1 cellular context compared by ENCODE assay signal in genomic region chr17:66347661-66348604, GRCh38.
TF ChIP-seq lines count a peak whose summit lies in the region.

No MANE protein-coding gene starts in this region.

TF ChIP-seq in HEK293, 187 proteins besides CTCF, POLR2A, EP300 and RAD21 (continued from another document):
- TF ChIP-seq BCL6B (tag by site-specific recombination; IDR thresholded peaks at IDR 0.05) (no peak), ZNF274 (IDR thresholded peaks at IDR 0.05; ENCODE audit: low read length) (no peak), ZNF274 (tag by site-specific recombination; IDR thresholded peaks at IDR 0.05; ENCODE audit: borderline replicate concordance) (no peak), ZBTB49 (tag by site-specific recombination; IDR thresholded peaks at IDR 0.05; ENCODE audit: low read depth) (peak; percentile 74; the same call in 1 of the 2 replicates), ZNF148 (tag by site-specific recombination; IDR thresholded peaks at IDR 0.05; ENCODE audit: borderline replicate concordance) (no peak), BCL11A (tag by site-specific recombination; IDR thresholded peaks at IDR 0.05; ENCODE audit: low read depth) (peak; percentile 56; the same call in 1 of the 2 replicates), ZNF280D (tag by site-specific recombination; IDR thresholded peaks at IDR 0.05) (no peak), ZNF174 (tag by site-specific recombination; IDR thresholded peaks at IDR 0.05) (no peak), INSM2 (tag by site-specific recombination; IDR thresholded peaks at IDR 0.05) (0 out of 2 replicates have a peak, but pooled peaks have one; percentile 52), ZNF623 (tag by site-specific recombination; IDR thresholded peaks at IDR 0.05) (no peak), ZNF701 (tag by site-specific recombination; IDR thresholded peaks at IDR 0.05) (no peak), ZNF423 (tag by site-specific recombination; IDR thresholded peaks at IDR 0.05) (0 out of 2 replicates have a peak, but pooled peaks have one; percentile 13), ZNF202 (tag by site-specific recombination; IDR thresholded peaks at IDR 0.05; ENCODE audit: borderline replicate concordance) (no peak), ZNF24 (tag by site-specific recombination; IDR thresholded peaks at IDR 0.05) (0 out of 2 replicates have a peak, but pooled peaks have one; percentile 15), ZNF214 (tag by site-specific recombination; IDR thresholded peaks at IDR 0.05; ENCODE audit: borderline replicate concordance) (no peak), ZNF18 (tag by site-specific recombination; IDR thresholded peaks at IDR 0.05) (peak; percentile 85), ZBTB17 (tag by site-specific recombination; IDR thresholded peaks at IDR 0.05) (peak; percentile 74), ZNF768 (tag by site-specific recombination; IDR thresholded peaks at IDR 0.05) (no peak), ZNF514 (tag by site-specific recombination; IDR thresholded peaks at IDR 0.05) (no peak), ZFHX2 (tag by site-specific recombination; conservative IDR thresholded peaks at IDR 0.05) (no peak), ZNF549 (tag by site-specific recombination; IDR thresholded peaks at IDR 0.05) (no peak), ZNF341 (tag by site-specific recombination; IDR thresholded peaks at IDR 0.05; ENCODE audit: low read depth) (peak; percentile 67), ZNF398 (tag by site-specific recombination; IDR thresholded peaks at IDR 0.05) (no peak), WT1 (tag by site-specific recombination; IDR thresholded peaks at IDR 0.05) (0 out of 2 replicates have a peak, but pooled peaks have one; percentile 10)
